In genomic region chr11:119030029-119030328, GRCh38 we compare ENCODE assay signal across 8 cellular contexts. TPM values are rescaled to one million over a fixed set of nuclear protein-coding genes. Genes with fewer than 3 reads are reported as not detected.
DNase-seq lines count a peak whose midpoint lies in the region; ATAC-seq, FAIRE-seq and TF ChIP-seq lines count a peak whose summit lies in the region.

No MANE protein-coding gene starts in this region.

- H3K79me2 ChIP-seq in astrocyte (ENCODE audit: insufficient read depth, low read length): no peaks in the 10 kb centered on the region

- peaks cover 13% of the 10 kb centered on the region for H3K4me1 Mint-ChIP-seq in astrocyte (ENCODE audit: low read depth, unreplicated experiment)

- H3K9me3 ChIP-seq in astrocyte (ENCODE audit: insufficient read depth, low read depth, low read length) (no peaks in the 10 kb centered on the region), lung (ENCODE audit: control insufficient read depth in 2 of 2, insufficient read depth in 1 of 2, low read length in 1 of 2) (no peaks in the 10 kb centered on the region), upper lobe of right lung (no peaks in the 10 kb centered on the region)

- no peaks in the 10 kb centered on the region for H3K9me3 Mint-ChIP-seq in astrocyte (ENCODE audit: unreplicated experiment)

- H3K27me3 ChIP-seq in astrocyte (ENCODE audit: insufficient read depth, low read length) (no peaks in the 10 kb centered on the region), lung (ENCODE audit: control insufficient read depth, insufficient read depth) (no peaks in the 10 kb centered on the region), upper lobe of right lung (no peaks in the 10 kb centered on the region)

- H3K27ac Mint-ChIP-seq in astrocyte (ENCODE audit: unreplicated experiment): no peak overlapping the region

- H2AFZ ChIP-seq in astrocyte (ENCODE audit: low read depth, low read length): peak overlapping the region; percentile 99

- no peaks in the 10 kb centered on the region for H3K36me3 ChIP-seq in astrocyte (ENCODE audit: insufficient read depth, low read length)
- peaks cover 0 to 8% of the 10 kb centered on the region in 2 donors for H3K36me3 ChIP-seq in lung (ENCODE audit: control insufficient read depth in 2 of 2, insufficient read depth in 2 of 2, low read length in 2 of 2)
- H3K36me3 ChIP-seq in upper lobe of right lung: peaks cover 10% of the 10 kb centered on the region

- peaks cover 18% of the 10 kb centered on the region for H3K36me3 Mint-ChIP-seq in astrocyte (ENCODE audit: low read depth, unreplicated experiment)

- peaks cover 6% of the 10 kb centered on the region for H4K20me1 ChIP-seq in astrocyte (ENCODE audit: insufficient read depth, low read length)

- FAIRE-seq in astrocyte (lab: Jason Lieb, UNC): no peak

- H3K27me3 Mint-ChIP-seq in astrocyte (ENCODE audit: low read depth, unreplicated experiment): no peaks in the 10 kb centered on the region

- H3K27ac ChIP-seq in astrocyte (ENCODE audit: low read depth, low read length) (no peak overlapping the region), lung (ENCODE audit: low read depth in 1 of 2, low read length in 1 of 2) (peak overlapping the region in 1 of 2 donors; percentile 93), upper lobe of right lung (peak overlapping the region; percentile 69)

- no peak for TF ChIP-seq CTCF in astrocyte (IDR thresholded peaks at IDR 0.05; ENCODE audit: insufficient read depth, low read depth, low read length)
- no peak for TF ChIP-seq CTCF in lung (IDR thresholded peaks at IDR 0.05; ENCODE audit: control extremely low read depth, extremely low read depth)
- no peak for TF ChIP-seq CTCF in upper lobe of right lung (IDR thresholded peaks at IDR 0.05)

- DNase-seq in activated CD8-positive, alpha-beta memory T cell treated with anti-CD3 and anti-CD28 coated beads for 24 hours: peak; percentile 80
- no peak for DNase-seq in activated CD8-positive, alpha-beta memory T cell treated with anti-CD3 and anti-CD28 coated beads, Interleukin-2, amount 50 U/mL, for 48 hours
- DNase-seq in astrocyte (ENCODE audit: low read depth) (no peak), lung (ENCODE audit: low spot score) (no peak), upper lobe of right lung (no peak), DMS153 (lab: John Stamatoyannopoulos, UW) (no peak)
- DNase-seq in stimulated activated CD4-positive, alpha-beta T cell treated with anti-CD3 and anti-CD28 coated beads, Interleukin-2, amount 100 ng/mL, for 48 hours: no peak

- H3K9ac ChIP-seq in astrocyte (ENCODE audit: low read length): peak overlapping the region; percentile 72

- ATAC-seq in HG03175 (IDR thresholded peaks at IDR 0.05; ENCODE audit: unreplicated experiment): peak; percentile 4
- no peak for ATAC-seq in lung (ENCODE audit: insufficient read depth, low FRiP score)
- no peak for ATAC-seq in upper lobe of right lung

- intact Hi-C loops in upper lobe of right lung (cut with DNase I): no loop called here

- WGBS in lung, 2 donors: 3 to 4% methylated on average over 13 of the region's 13 CpGs

- H3K4me2 ChIP-seq in astrocyte (ENCODE audit: low read length): peak overlapping the region; percentile 98

- H3K4me3 ChIP-seq in astrocyte (ENCODE audit: insufficient read depth, low read depth, low read length): peak overlapping the region; percentile 78
- H3K4me3 ChIP-seq in lung: peak overlapping the region; percentile 76
- H3K4me3 ChIP-seq in upper lobe of right lung: peak overlapping the region; percentile 71

- peak overlapping the region; percentile 75 for H3K4me3 Mint-ChIP-seq in astrocyte (ENCODE audit: unreplicated experiment)

- H3K4me1 ChIP-seq in astrocyte (ENCODE audit: insufficient read depth, low read length) (peaks cover 5% of the 10 kb centered on the region), lung (ENCODE audit: control insufficient read depth in 2 of 2, insufficient read depth in 2 of 2, low read length in 2 of 2) (peaks cover 0 to 8% of the 10 kb centered on the region in 2 donors), upper lobe of right lung (peaks cover 20% of the 10 kb centered on the region)

RNA-seq across cellular contexts. Expression of gene SLC37A4, which starts 0.7 kb away (rescaled TPM):
- total RNA-seq in astrocyte: 8.7 and 11.7 TPM in 2 replicates
- 10 to 100 TPM in 1 of 2 donors, 1 to 10 TPM in 1; 8.2 to 16.2 TPM for total RNA-seq in lung
- polyA plus RNA-seq in lung: 10 to 100 TPM; 13.5 to 13.6 TPM
- 19.3 TPM for total RNA-seq in upper lobe of right lung

RNA-seq across cellular contexts. Expression of gene TRAPPC4, which starts 11.4 kb away (rescaled TPM):
- 88.3 and 88.6 TPM in 2 replicates for total RNA-seq in astrocyte
- total RNA-seq in lung: 10 to 100 TPM; 45.8 to 71.4 TPM
- 10 to 100 TPM; 43.0 to 63.1 TPM for polyA plus RNA-seq in lung
- total RNA-seq in upper lobe of right lung: 44.6 TPM

RNA-seq across cellular contexts. Expression of gene RPS25, which starts 11.8 kb away (rescaled TPM):
- total RNA-seq in astrocyte: 643 and 750 TPM in 2 replicates
- 100 to 1,000 TPM; 483 to 780 TPM for total RNA-seq in lung
- 1,000 to 10,000 TPM; 1,136 to 2,643 TPM for polyA plus RNA-seq in lung
- 850 TPM for total RNA-seq in upper lobe of right lung

RNA-seq across cellular contexts. Expression of gene HYOU1, which starts 27.0 kb away (rescaled TPM):
- total RNA-seq in astrocyte (282 and 293 TPM in 2 replicates), lung (100 to 1,000 TPM in 1 of 2 donors, 10 to 100 TPM in 1; 46.6 to 252 TPM), upper lobe of right lung (142 TPM)
- 100 to 1,000 TPM in 1 of 2 donors, 10 to 100 TPM in 1; 59.7 to 152 TPM for polyA plus RNA-seq in lung

RNA-seq across cellular contexts. Expression of gene CENATAC, which starts 32.0 kb away (rescaled TPM):
- total RNA-seq in astrocyte (15.6 and 25.4 TPM in 2 replicates), lung (10 to 100 TPM; 47.1 to 59.9 TPM), upper lobe of right lung (59.4 TPM)
- polyA plus RNA-seq in lung: 10 to 100 TPM; 12.3 to 97.5 TPM
